8 cellular contexts compared by ENCODE assay signal in genomic region chr2:91478941-91479718, GRCh38.
DNase-seq lines count a peak whose midpoint lies in the region; ATAC-seq and TF ChIP-seq lines count a peak whose summit lies in the region.
"Not testable (repeated sequence)": the region's sequence is repeated elsewhere in the genome, so short reads cannot be mapped to it uniquely, and the experiment has no call there.

No MANE protein-coding gene starts in this region.

- peak overlapping the region; percentile 59 to 92 (median 82) for H3K4me3 Mint-ChIP-seq in CD4-positive, alpha-beta memory T cell
- peak overlapping the region; percentile 43 for H3K4me3 Mint-ChIP-seq in activated CD8-positive, alpha-beta T cell treated with anti-CD3 and anti-CD28 coated beads, Interleukin-2, amount 10 ng/mL, durations not matched to agents 7 days and 5 days
- H3K4me3 Mint-ChIP-seq in MCF 10A (ENCODE audit: unreplicated experiment): peak overlapping the region; percentile 37

- H3K4me1 ChIP-seq in CD4-positive, alpha-beta memory T cell (ENCODE audit: insufficient read depth, low read length): peaks cover 10% of the 10 kb centered on the region
- H3K4me1 ChIP-seq in OCI-LY1 (ENCODE audit: insufficient read depth, low read length, severe bottlenecking); prostate gland (replicated peaks): not testable (repeated sequence)
- peaks cover 8 to 12% of the 10 kb centered on the region in 2 donors for H3K4me1 ChIP-seq in left lung
- peaks cover 11 to 23% (median 21%) of the 10 kb centered on the region in 4 donors for H3K4me1 ChIP-seq in transverse colon

- peaks cover 3 to 12% (median 7%) of the 10 kb centered on the region in 4 donors for H3K4me1 Mint-ChIP-seq in CD4-positive, alpha-beta memory T cell
- not testable (repeated sequence) for H3K4me1 Mint-ChIP-seq in activated CD8-positive, alpha-beta T cell treated with anti-CD3 and anti-CD28 coated beads, Interleukin-2, amount 10 ng/mL, durations not matched to agents 7 days and 5 days (ENCODE audit: low read depth); MCF 10A (ENCODE audit: insufficient read depth, unreplicated experiment)

- not testable (repeated sequence) for H4K20me1 ChIP-seq in OCI-LY1 (ENCODE audit: insufficient read depth, low read length)

- TF ChIP-seq EP300 in transverse colon (IDR thresholded peaks at IDR 0.05; ENCODE audit: low read depth): not testable (repeated sequence)

- not testable (repeated sequence) for H3F3A ChIP-seq in OCI-LY1 (ENCODE audit: insufficient read depth, low read length)

- intact Hi-C loops in CD4-positive, alpha-beta memory T cell (cut with micrococcal nuclease); MCF 10A (cut with micrococcal nuclease); left lung (cut with DNase I); prostate gland (cut with DNase I); transverse colon (cut with DNase I; ENCODE audit: low total_unique reads): not testable (repeated sequence)

- not testable (repeated sequence) for TF ChIP-seq POLR2A in prostate gland (IDR thresholded peaks at IDR 0.05); transverse colon (IDR thresholded peaks at IDR 0.05)

- H3K9me3 Mint-ChIP-seq in CD4-positive, alpha-beta memory T cell; activated CD8-positive, alpha-beta T cell treated with anti-CD3 and anti-CD28 coated beads, Interleukin-2, amount 10 ng/mL, durations not matched to agents 7 days and 5 days (ENCODE audit: insufficient read depth); MCF 10A (ENCODE audit: unreplicated experiment): not testable (repeated sequence)

- peak overlapping the region; percentile 64 for H3K4me2 ChIP-seq in OCI-LY1 (ENCODE audit: low read length)

- H3K27ac Mint-ChIP-seq in CD4-positive, alpha-beta memory T cell: peak overlapping the region in 2 of 7 donors; percentile 70 to 84
- peak overlapping the region; percentile 82 for H3K27ac Mint-ChIP-seq in activated CD8-positive, alpha-beta T cell treated with anti-CD3 and anti-CD28 coated beads, Interleukin-2, amount 10 ng/mL, durations not matched to agents 7 days and 5 days
- H3K27ac Mint-ChIP-seq in MCF 10A (ENCODE audit: low read depth, unreplicated experiment): not testable (repeated sequence)

- WGBS in prostate gland: 3% methylated on average over 61 of the region's 61 CpGs
- WGBS in transverse colon (ENCODE audit: low coverage in 1 of 2), 2 donors: 8 to 9% methylated on average over 29 to 56 of the region's 61 CpGs

- H3K27me3 Mint-ChIP-seq in CD4-positive, alpha-beta memory T cell: peaks cover 9 to 11% of the 10 kb centered on the region in 2 donors
- H3K27me3 Mint-ChIP-seq in activated CD8-positive, alpha-beta T cell treated with anti-CD3 and anti-CD28 coated beads, Interleukin-2, amount 10 ng/mL, durations not matched to agents 7 days and 5 days (ENCODE audit: low read depth): peaks cover 15% of the 10 kb centered on the region
- peaks cover 13% of the 10 kb centered on the region for H3K27me3 Mint-ChIP-seq in MCF 10A (ENCODE audit: insufficient read depth, unreplicated experiment)

- not testable (repeated sequence) for DNase-seq in CD4-positive, alpha-beta memory T cell; activated CD8-positive, alpha-beta T cell treated with anti-CD3 and anti-CD28 coated beads, Interleukin-2, amount 10 ng/mL, durations not matched to agents 7 days and 5 days; MCF 10A (ENCODE audit: unreplicated experiment); fibroblast of pulmonary artery (ENCODE audit: low read depth); prostate gland (ENCODE audit: low spot score); transverse colon
- DNase-seq in left lung: peak; percentile 37 to 84

- not testable (repeated sequence) for H3K79me2 ChIP-seq in OCI-LY1 (ENCODE audit: insufficient read depth, low read length)

- POLR2A ChIA-PET in CD4-positive, alpha-beta memory T cell (lab: Charles Lee; ENCODE audit: partially characterized antibody); activated CD8-positive, alpha-beta T cell treated with anti-CD3 and anti-CD28 coated beads, Interleukin-2, amount 10 ng/mL, durations not matched to agents 7 days and 5 days (lab: Charles Lee); MCF 10A (lab: Yijun Ruan, JAX): not testable (repeated sequence)

- not testable (repeated sequence) for H3K36me3 Mint-ChIP-seq in CD4-positive, alpha-beta memory T cell; activated CD8-positive, alpha-beta T cell treated with anti-CD3 and anti-CD28 coated beads, Interleukin-2, amount 10 ng/mL, durations not matched to agents 7 days and 5 days (ENCODE audit: low read depth); MCF 10A (ENCODE audit: insufficient read depth, unreplicated experiment)

- in situ Hi-C loops in transverse colon (cut with MboI; ENCODE audit: low pct_ligation_motif_present in 1 of 4, low pct_unique_long_range_greater_than_20kb in 1 of 4, low sequenced_read_pairs in 3 of 4): not testable (repeated sequence)

- not testable (repeated sequence) for ATAC-seq in activated CD8-positive, alpha-beta T cell treated with anti-CD3 and anti-CD28 coated beads, Interleukin-2, amount 10 ng/mL, durations not matched to agents 7 days and 5 days; left lung

- H3K9me2 ChIP-seq in OCI-LY1 (ENCODE audit: low read depth, low read length): not testable (repeated sequence)

- not testable (repeated sequence) for H3K9me3 ChIP-seq in CD4-positive, alpha-beta memory T cell (ENCODE audit: control insufficient read depth in 1 of 2, low read length in 2 of 2); OCI-LY1 (ENCODE audit: low read length); left lung; prostate gland; transverse colon

- not testable (repeated sequence) for H2AFZ ChIP-seq in OCI-LY1 (ENCODE audit: low read length)

- not testable (repeated sequence) for H3K4me3 ChIP-seq in CD4-positive, alpha-beta memory T cell (ENCODE audit: low read length in 2 of 2)
- H3K4me3 ChIP-seq in OCI-LY1 (ENCODE audit: low read depth, low read length, poor library complexity, severe bottlenecking) (peak overlapping the region; percentile 57), fibroblast of pulmonary artery (replicated peaks; ENCODE audit: low read depth, low read length) (peak overlapping the region; percentile 41), left lung (peak overlapping the region in 1 of 2 donors; percentile 39), prostate gland (peak overlapping the region; percentile 8 to 24), transverse colon (peak overlapping the region in 3 of 4 donors; percentile 30 to 72 (median 34))

- H3K27ac ChIP-seq in CD4-positive, alpha-beta memory T cell (ENCODE audit: low read depth, low read length); OCI-LY1 (ENCODE audit: low read depth, low read length, poor library complexity, severe bottlenecking); left lung; prostate gland; transverse colon: not testable (repeated sequence)

- H3K36me3 ChIP-seq in CD4-positive, alpha-beta memory T cell (ENCODE audit: insufficient read depth, low read length); OCI-LY1 (ENCODE audit: insufficient read depth, low read length); left lung; prostate gland; transverse colon: not testable (repeated sequence)

- not testable (repeated sequence) for H3K27me3 ChIP-seq in CD4-positive, alpha-beta memory T cell (ENCODE audit: insufficient read depth, low read length); OCI-LY1 (ENCODE audit: insufficient read depth, low read length)
- H3K27me3 ChIP-seq in left lung (peaks cover 18 to 56% of the 10 kb centered on the region in 2 donors), prostate gland (replicated peaks; ENCODE audit: insufficient read depth) (peaks cover 12% of the 10 kb centered on the region), transverse colon (peaks cover 53% of the 10 kb centered on the region)

- not testable (repeated sequence) for BruUV-seq in MCF 10A (replicated peaks; lab: Mats Ljungman, UMichigan)

- not testable (repeated sequence) for TF ChIP-seq CTCF in OCI-LY1 (IDR thresholded peaks at IDR 0.05; ENCODE audit: low read length); MCF 10A (IDR thresholded peaks at IDR 0.05; ENCODE audit: unreplicated experiment); fibroblast of pulmonary artery (IDR thresholded peaks at IDR 0.05; ENCODE audit: low read length, missing control alignments); left lung (IDR thresholded peaks at IDR 0.05); prostate gland (IDR thresholded peaks at IDR 0.05); transverse colon (IDR thresholded peaks at IDR 0.05)

- CTCF ChIA-PET in CD4-positive, alpha-beta memory T cell (lab: Charles Lee; ENCODE audit: partially characterized antibody); activated CD8-positive, alpha-beta T cell treated with anti-CD3 and anti-CD28 coated beads, Interleukin-2, amount 10 ng/mL, durations not matched to agents 7 days and 5 days (lab: Charles Lee); MCF 10A (lab: Yijun Ruan, JAX): not testable (repeated sequence)

- not testable (repeated sequence) for H3K9ac ChIP-seq in OCI-LY1 (ENCODE audit: low read length)
